Comparison of ENCODE assay signal across 23 cellular contexts in genomic region chr21:24150753-24151152, GRCh38.
"Had no signal": no experiment of that assay in that cellular context is flagged by ENCODE, and none has a peak within 500 bp of the region (broad histone marks: within the 10 kb centered on the region; RNA-seq: fewer than 3 reads in every experiment).

No MANE protein-coding gene starts in this region.

- H3K36me3 ChIP-seq: colonic mucosa, esophagus muscularis mucosa, gastroesophageal sphincter, heart left ventricle, left lung, lower lobe of right lung had no signal

- H3K79me2 ChIP-seq: hepatocyte had no signal

- ATAC-seq: effector memory CD8-positive, alpha-beta T cell; foreskin keratinocyte; gastroesophageal sphincter; heart left ventricle; left cardiac atrium; left lung; left ventricle myocardium superior; lower lobe of right lung; mucosa of descending colon had no signal

- DNase-seq: colonic mucosa; cortex of kidney; effector CD8-positive, alpha-beta T cell; effector memory CD8-positive, alpha-beta T cell; endodermal cell; foreskin keratinocyte; heart left ventricle; hypothalamus; immature natural killer cell; islet precursor cell; kidney; left cardiac atrium; left lung; left ventricle myocardium superior; lower lobe of right lung; mesenchymal stem cell; mucosa of descending colon; naive B cell had no signal

- H3K27me3 ChIP-seq: colonic mucosa, esophagus muscularis mucosa, foreskin keratinocyte, gastroesophageal sphincter, heart left ventricle, hepatocyte, left lung had no signal

- FAIRE-seq: endothelial cell of umbilical vein, frontal cortex, kidney had no signal

- H3K4me1 ChIP-seq: colonic mucosa, esophagus muscularis mucosa, foreskin keratinocyte, gastroesophageal sphincter, heart left ventricle, left lung, lower lobe of right lung had no signal

- H2AFZ ChIP-seq: hepatocyte had no signal

- H3K4me3 ChIP-seq: colonic mucosa, esophagus muscularis mucosa, gastroesophageal sphincter, heart left ventricle, hepatocyte, left lung, lower lobe of right lung, mucosa of descending colon had no signal

- H3K9me3 ChIP-seq: esophagus muscularis mucosa, gastroesophageal sphincter, heart left ventricle, left lung, lower lobe of right lung had no signal

- H3K27ac ChIP-seq: colonic mucosa, esophagus muscularis mucosa, foreskin keratinocyte, gastroesophageal sphincter, heart left ventricle, hepatocyte, left lung, lower lobe of right lung had no signal

- H3K4me2 ChIP-seq: hepatocyte had no signal
